1 cellular context compared by ENCODE assay signal in the genomic region with DNA sequence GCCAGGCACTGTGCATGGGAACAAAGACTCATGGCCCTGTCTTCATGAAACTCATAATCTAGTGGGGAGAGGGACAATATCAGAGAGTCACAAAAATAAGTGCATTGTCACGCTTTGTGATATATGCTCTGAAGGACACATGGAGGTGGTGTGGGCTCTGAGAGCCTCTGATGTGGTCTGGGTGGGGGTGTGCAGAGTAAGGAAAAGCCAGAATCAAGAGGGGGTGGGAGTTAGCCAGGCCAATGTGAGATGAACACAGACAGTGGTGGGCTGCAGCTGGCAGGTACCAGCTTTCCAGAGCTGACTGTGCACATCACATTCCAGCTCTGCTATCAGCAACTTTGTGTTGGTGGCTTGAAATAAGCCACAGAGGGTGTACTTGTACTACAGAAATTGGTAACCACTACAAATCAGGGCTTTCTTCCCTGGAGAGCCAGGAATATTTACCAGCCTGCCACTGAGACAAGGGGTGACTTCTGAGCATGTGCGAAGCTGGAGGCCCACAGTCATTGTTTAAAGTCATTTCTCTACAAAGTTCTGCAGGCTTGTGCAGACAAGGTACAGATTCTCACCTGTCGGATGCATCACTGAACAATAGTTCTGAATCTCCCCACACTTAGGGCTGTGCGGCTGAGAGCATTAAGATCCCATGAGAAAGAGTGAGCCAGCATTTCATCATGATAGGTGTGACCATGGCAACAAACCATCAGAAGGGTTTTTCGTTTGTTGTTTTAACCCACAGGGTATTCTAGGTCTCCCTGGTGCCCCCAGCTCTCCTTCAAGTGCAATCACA.
TF ChIP-seq lines count a peak whose summit lies in the region.

No MANE protein-coding gene starts in this region.

TF ChIP-seq in H1, 55 proteins besides CTCF, POLR2A, EP300 and RAD21:
- TF ChIP-seq SIRT6 (IDR thresholded peaks at IDR 0.05; ENCODE audit: low read length) (no peak), POLR2AphosphoS5 (IDR thresholded peaks at IDR 0.05; ENCODE audit: low read depth, low read length) (no peak), BRCA1 (IDR thresholded peaks at IDR 0.05; ENCODE audit: low read depth, low read length) (no peak), BACH1 (IDR thresholded peaks at IDR 0.05; ENCODE audit: low read length) (no peak), TAF7 (optimal IDR thresholded peaks at IDR 0.05; ENCODE audit: borderline replicate concordance, low read depth, low read length) (no peak), RNF2 (IDR thresholded peaks at IDR 0.05; ENCODE audit: borderline replicate concordance, low read depth, low read length, missing control alignments, poor library complexity, severe bottlenecking) (no peak), YY1 (IDR thresholded peaks at IDR 0.05; ENCODE audit: low read depth, low read length) (no peak), KDM1A (IDR thresholded peaks at IDR 0.05; ENCODE audit: borderline replicate concordance, low read length) (no peak), GABPA (IDR thresholded peaks at IDR 0.05; ENCODE audit: borderline replicate concordance, insufficient read depth, low read length) (no peak), JUN (IDR thresholded peaks at IDR 0.05; ENCODE audit: low read depth, low read length) (no peak), CBX5 (IDR thresholded peaks at IDR 0.05; ENCODE audit: low read depth, low read length) (no peak)
- TF ChIP-seq, protein P1, sequence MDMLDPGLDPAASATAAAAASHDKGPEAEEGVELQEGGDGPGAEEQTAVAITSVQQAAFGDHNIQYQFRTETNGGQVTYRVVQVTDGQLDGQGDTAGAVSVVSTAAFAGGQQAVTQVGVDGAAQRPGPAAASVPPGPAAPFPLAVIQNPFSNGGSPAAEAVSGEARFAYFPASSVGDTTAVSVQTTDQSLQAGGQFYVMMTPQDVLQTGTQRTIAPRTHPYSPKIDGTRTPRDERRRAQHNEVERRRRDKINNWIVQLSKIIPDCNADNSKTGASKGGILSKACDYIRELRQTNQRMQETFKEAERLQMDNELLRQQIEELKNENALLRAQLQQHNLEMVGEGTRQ (IDR thresholded peaks at IDR 0.05; ENCODE audit: low read length), result no peak
